10 cellular contexts compared by ENCODE assay signal in the genomic region with DNA sequence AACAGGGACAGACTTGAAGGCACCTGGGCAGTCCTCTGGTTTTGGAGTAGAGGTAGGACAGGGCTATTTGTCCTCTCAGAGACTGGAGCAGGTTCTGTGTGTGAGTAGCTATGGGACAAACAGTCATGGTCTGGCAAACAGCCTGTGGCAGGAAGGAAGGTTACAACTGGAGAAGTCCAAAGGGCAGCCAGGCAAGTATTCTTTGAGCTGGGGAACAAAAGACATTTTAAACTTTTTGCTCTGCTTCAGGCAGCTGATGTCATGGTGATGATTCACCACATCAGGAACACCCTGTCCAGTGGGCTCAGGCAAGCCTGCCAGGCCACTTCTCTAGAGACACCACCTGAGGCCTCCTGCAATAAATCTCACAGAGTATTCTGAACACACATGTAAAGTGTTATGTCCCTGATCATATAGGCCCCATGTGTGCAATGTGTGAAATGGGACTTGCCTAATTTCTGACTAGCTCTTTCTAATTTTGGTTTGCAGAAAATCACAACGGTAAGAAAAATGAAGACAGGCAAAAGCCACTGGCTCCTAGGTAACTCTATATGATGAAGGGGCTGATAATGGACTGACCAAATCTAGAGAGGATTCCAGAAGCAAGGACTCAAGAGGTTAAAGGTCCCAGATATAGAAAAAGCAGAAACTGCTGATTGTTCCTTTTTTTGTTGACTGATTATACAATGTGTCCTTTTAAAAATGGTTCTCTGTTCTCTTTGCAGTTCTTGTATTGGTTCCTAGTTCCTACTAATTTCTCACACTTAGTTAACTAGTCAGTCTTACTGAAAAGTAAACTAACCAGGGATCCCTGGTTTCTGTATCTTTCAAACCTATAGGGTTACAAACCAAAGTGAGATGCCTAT. TPM values are rescaled to one million over a fixed set of nuclear protein-coding genes. Genes with fewer than 3 reads are reported as not detected.
A peak's percentile ranks its signal among the peaks of the same experiment; 100 is the strongest.
DNase-seq lines count a peak whose midpoint lies in the region; ATAC-seq and TF ChIP-seq lines count a peak whose summit lies in the region.
"Not testable (repeated sequence)": the region's sequence is repeated elsewhere in the genome, so short reads cannot be mapped to it uniquely, and the experiment has no call there.
"Had no signal": no experiment of that assay in that cellular context is flagged by ENCODE, and none has a peak within 500 bp of the region (broad histone marks: within the 10 kb centered on the region; RNA-seq: fewer than 3 reads in every experiment).

No MANE protein-coding gene starts in this region.

- H3K4me1 Mint-ChIP-seq in CD4-positive, alpha-beta T cell (ENCODE audit: low read depth), result peaks cover 54% of the 10 kb centered on the region
- H3K4me1 Mint-ChIP-seq in HFFc6 (ENCODE audit: low read depth), result not testable (repeated sequence)
- H3K4me1 Mint-ChIP-seq in naive thymus-derived CD4-positive, alpha-beta T cell, result peaks cover 23 to 73% (median 62%) of the 10 kb centered on the region in 7 donors

- H3K9me3 ChIP-seq in CD4-positive, alpha-beta T cell (ENCODE audit: control insufficient read depth, low read length); RWPE2 (ENCODE audit: severe bottlenecking); adipocyte (ENCODE audit: control insufficient read depth, low read length); right cardiac atrium (ENCODE audit: control insufficient read depth, low read length); naive thymus-derived CD4-positive, alpha-beta T cell (ENCODE audit: control insufficient read depth in 2 of 3, low read length in 3 of 3); smooth muscle cell (replicated peaks; ENCODE audit: low read depth): not testable (repeated sequence)

- not testable (repeated sequence) for H3K4me3 ChIP-seq in RWPE2 (ENCODE audit: severe bottlenecking); adipocyte (ENCODE audit: low read length); right cardiac atrium (ENCODE audit: low read length); naive thymus-derived CD4-positive, alpha-beta T cell (ENCODE audit: low read length); smooth muscle cell

- not testable (repeated sequence) for H3K79me2 ChIP-seq in smooth muscle cell (ENCODE audit: low read depth)

- not testable (repeated sequence) for H3K9me3 Mint-ChIP-seq in CD4-positive, alpha-beta T cell; HFFc6; naive thymus-derived CD4-positive, alpha-beta T cell

- not testable (repeated sequence) for ATAC-seq in CD4-positive, alpha-beta T cell (ENCODE audit: poor library complexity)
- ATAC-seq in RWPE2 (ENCODE audit: low read depth), result peak; percentile 91
- peak; percentile 40 to 86 for ATAC-seq in right cardiac atrium
- peak; percentile 80 for ATAC-seq in naive thymus-derived CD4-positive, alpha-beta T cell

- not testable (repeated sequence) for H3K27ac ChIP-seq in CD4-positive, alpha-beta T cell (ENCODE audit: low read depth, low read length); right cardiac atrium (ENCODE audit: low read length); naive thymus-derived CD4-positive, alpha-beta T cell (ENCODE audit: low read depth, low read length)
- peak overlapping the region; percentile 50 for H3K27ac ChIP-seq in RWPE2 (ENCODE audit: poor library complexity, severe bottlenecking)
- H3K27ac ChIP-seq in epithelial cell of prostate, result peak overlapping the region; percentile 15
- H3K27ac ChIP-seq in smooth muscle cell (ENCODE audit: low read depth), result peak overlapping the region; percentile 84

- not testable (repeated sequence) for H3K9ac ChIP-seq in adipocyte (ENCODE audit: low read length)
- peak overlapping the region; percentile 54 for H3K9ac ChIP-seq in smooth muscle cell (ENCODE audit: low read depth)

- peak overlapping the region; percentile 64 for H3K27ac Mint-ChIP-seq in CD4-positive, alpha-beta T cell
- not testable (repeated sequence) for H3K27ac Mint-ChIP-seq in HFFc6
- peak overlapping the region in 8 of 9 donors; percentile 31 to 79 (median 58) for H3K27ac Mint-ChIP-seq in naive thymus-derived CD4-positive, alpha-beta T cell

- H3K27me3 Mint-ChIP-seq in CD4-positive, alpha-beta T cell; naive thymus-derived CD4-positive, alpha-beta T cell: not testable (repeated sequence)
- H3K27me3 Mint-ChIP-seq in HFFc6 (ENCODE audit: insufficient read depth), result peaks cover 28% of the 10 kb centered on the region

- not testable (repeated sequence) for TF ChIP-seq CTCF in CD4-positive, alpha-beta T cell (IDR thresholded peaks at IDR 0.05); HFFc6 (IDR thresholded peaks at IDR 0.05); RWPE2 (IDR thresholded peaks at IDR 0.05; ENCODE audit: poor library complexity, severe bottlenecking); smooth muscle cell (IDR thresholded peaks at IDR 0.05; ENCODE audit: borderline replicate concordance, insufficient read depth, poor library complexity, severe bottlenecking)

- H3F3A ChIP-seq in smooth muscle cell (ENCODE audit: low read depth), result not testable (repeated sequence)

- 81% methylated on average over 1 of the region's 1 CpG for WGBS in right cardiac atrium
- 88% methylated on average over 1 of the region's 1 CpG for WGBS in smooth muscle cell (ENCODE audit: low lambda C conversion rate)

- not testable (repeated sequence) for H3K4me3 Mint-ChIP-seq in CD4-positive, alpha-beta T cell; HFFc6
- peak overlapping the region in 1 of 10 donors; percentile 3 for H3K4me3 Mint-ChIP-seq in naive thymus-derived CD4-positive, alpha-beta T cell

- H3K4me1 ChIP-seq in RWPE2 (ENCODE audit: insufficient read depth, poor library complexity, severe bottlenecking) (peaks cover 21% of the 10 kb centered on the region), adipocyte (ENCODE audit: control insufficient read depth, insufficient read depth, low read length) (peaks cover 17% of the 10 kb centered on the region)
- not testable (repeated sequence) for H3K4me1 ChIP-seq in right cardiac atrium (ENCODE audit: control insufficient read depth, insufficient read depth, low read length); naive thymus-derived CD4-positive, alpha-beta T cell (ENCODE audit: control insufficient read depth in 2 of 2, insufficient read depth in 2 of 2, low read length in 2 of 2); smooth muscle cell (ENCODE audit: low read depth)

- H3K27me3 ChIP-seq in CD4-positive, alpha-beta T cell (ENCODE audit: control insufficient read depth, insufficient read depth, low read length); RWPE2 (ENCODE audit: insufficient read depth, poor library complexity, severe bottlenecking); adipocyte (replicated peaks; ENCODE audit: control insufficient read depth, insufficient read depth, low read length); right cardiac atrium (ENCODE audit: control insufficient read depth, insufficient read depth); naive thymus-derived CD4-positive, alpha-beta T cell (ENCODE audit: control insufficient read depth in 2 of 2, insufficient read depth in 2 of 2, low read length in 2 of 2); smooth muscle cell (ENCODE audit: low read depth): not testable (repeated sequence)

- DNase-seq in CD4-positive, alpha-beta T cell; RWPE2 (ENCODE audit: low spot score); epithelial cell of prostate (ENCODE audit: low read depth, low spot score); naive thymus-derived CD4-positive, alpha-beta T cell; smooth muscle cell (lab: John Stamatoyannopoulos, UW; ENCODE audit: unreplicated experiment): not testable (repeated sequence)
- DNase-seq in HFFc6 (peak; percentile 16), adipocyte (ENCODE audit: low read depth) (peak; percentile 34), right cardiac atrium (peak in 2 of 3 donors; percentile 18 to 37)

- CTCF ChIA-PET in CD4-positive, alpha-beta T cell (lab: Charles Lee); naive thymus-derived CD4-positive, alpha-beta T cell (lab: Charles Lee): not testable (repeated sequence)

- POLR2A ChIA-PET in CD4-positive, alpha-beta T cell (lab: Charles Lee), result not testable (repeated sequence)
- POLR2A ChIA-PET in naive thymus-derived CD4-positive, alpha-beta T cell (lab: Charles Lee), result interaction anchor here (0.7 to 1.1 kb wide), 2 partner anchors 51 to 99 kb away, joined by 3 read pairs; no protein-coding TSS in a partner anchor

- intact Hi-C loops in CD4-positive, alpha-beta T cell (cut with DNase I, micrococcal nuclease); right cardiac atrium (cut with DNase I); naive thymus-derived CD4-positive, alpha-beta T cell (cut with micrococcal nuclease): not testable (repeated sequence)

- not testable (repeated sequence) for H2AFZ ChIP-seq in smooth muscle cell (ENCODE audit: low read depth)

- not testable (repeated sequence) for H3K36me3 ChIP-seq in RWPE2 (ENCODE audit: low read depth); adipocyte (ENCODE audit: control insufficient read depth, insufficient read depth, low read length, severe bottlenecking); smooth muscle cell (ENCODE audit: low read depth)
- peaks cover 0 to 27% (median 3%) of the 10 kb centered on the region in 3 experiments for H3K36me3 ChIP-seq in naive thymus-derived CD4-positive, alpha-beta T cell (ENCODE audit: control insufficient read depth in 2 of 3, insufficient read depth in 3 of 3, low read length in 3 of 3)

- H4K20me1 ChIP-seq in smooth muscle cell (ENCODE audit: low read depth), result not testable (repeated sequence)

- H3K36me3 Mint-ChIP-seq in CD4-positive, alpha-beta T cell (ENCODE audit: low read depth), result peaks cover 63% of the 10 kb centered on the region
- not testable (repeated sequence) for H3K36me3 Mint-ChIP-seq in HFFc6 (ENCODE audit: low read depth)
- peaks cover 15 to 57% (median 42%) of the 10 kb centered on the region in 5 donors for H3K36me3 Mint-ChIP-seq in naive thymus-derived CD4-positive, alpha-beta T cell

- H3K4me2 ChIP-seq in smooth muscle cell, result not testable (repeated sequence)

RNA-seq across cellular contexts. Expression of gene PPIAL4G, which starts 58.7 kb away (rescaled TPM):
- total RNA-seq in CD4-positive, alpha-beta T cell, result under 1 TPM; 0.11 to 0.14 TPM
- not detected for total RNA-seq in HFFc6 (2021; fragmentation: NEBNext Ultra II Directional; extraction: Animal tissue kit (Norgen Biotek cat#: 25700))
- total RNA-seq in right cardiac atrium, result not detected
- not detected for polyA plus RNA-seq in right cardiac atrium
- total RNA-seq in naive thymus-derived CD4-positive, alpha-beta T cell, result 1 to 10 TPM in 2 of 5 experiments, under 1 TPM in 3; 0.27 to 5.8 (median 0.94) TPM
- under 1 TPM; 0.05 to 0.09 TPM for polyA plus RNA-seq in naive thymus-derived CD4-positive, alpha-beta T cell
- not detected in 2 replicates for total RNA-seq in smooth muscle cell
- 0.12 TPM in 1 of 2 replicates, not detected in the other for polyA plus RNA-seq in smooth muscle cell
- polyA plus RNA-seq: BJ, IgD-negative memory B cell had no signal
